Comparison of ENCODE assay signal across 27 cellular contexts in genomic region chr16:86011532-86011931, GRCh38.
DNase-seq lines count a peak whose midpoint lies in the region; ATAC-seq, FAIRE-seq and TF ChIP-seq lines count a peak whose summit lies in the region.
"Had no signal": no experiment of that assay in that cellular context is flagged by ENCODE, and none has a peak within 500 bp of the region (broad histone marks: within the 10 kb centered on the region; RNA-seq: fewer than 3 reads in every experiment).

No MANE protein-coding gene starts in this region.

- no peak overlapping the region for H3K9ac ChIP-seq in BLaER1 treated with 17β-estradiol and CSF1 and Interleukin-3, amounts not matched to agents 10 nM and 100 nM
- H3K9ac ChIP-seq in kidney (ENCODE audit: low read length in 2 of 2), result no peak overlapping the region
- H3K9ac ChIP-seq: SK-N-SH had no signal

- TF ChIP-seq CTCF in NB4 (IDR thresholded peaks at IDR 0.05; ENCODE audit: low read depth, low read length) (no peak), kidney (IDR thresholded peaks at IDR 0.05; ENCODE audit: borderline replicate concordance, extremely low read depth, insufficient read depth) (no peak)

- no peak overlapping the region for H3K27ac ChIP-seq in BLaER1 treated with 17β-estradiol and CSF1 and Interleukin-3, amounts not matched to agents 10 nM and 100 nM
- no peak overlapping the region for H3K27ac ChIP-seq in kidney (ENCODE audit: low read depth in 2 of 2, low read length in 2 of 2)
- H3K27ac ChIP-seq: A549, left ventricle myocardium inferior, psoas muscle, thyroid gland, vagina had no signal

- FAIRE-seq in kidney (lab: Jason Lieb, UNC), result no peak
- FAIRE-seq: A549, endometrium, frontal cortex had no signal

- no peaks in the 10 kb centered on the region for H3K27me3 ChIP-seq in BLaER1 treated with 17β-estradiol and CSF1 and Interleukin-3, amounts not matched to agents 10 nM and 100 nM
- H3K27me3 ChIP-seq: thyroid gland, vagina had no signal

- peak overlapping the region in 7 of 11 experiments; percentile 21 to 58 (median 33); a peak in 9 of 22 replicates for H3K4me2 ChIP-seq in BLaER1 treated with 17β-estradiol and CSF1 and Interleukin-3, amounts not matched to agents 10 nM and 100 nM
- H3K4me2 ChIP-seq: A549, SK-N-SH had no signal

- H3K4me1 ChIP-seq in BLaER1 treated with 17β-estradiol and CSF1 and Interleukin-3, amounts not matched to agents 10 nM and 100 nM, result peaks cover 0 to 42% (median 27%) of the 10 kb centered on the region in 10 experiments; a peak in 17 of 20 replicates
- H3K4me1 ChIP-seq in kidney (ENCODE audit: control insufficient read depth in 1 of 2, insufficient read depth in 1 of 2, low read depth in 1 of 2, low read length in 2 of 2), result no peaks in the 10 kb centered on the region
- H3K4me1 ChIP-seq: A549, BE2C, left ventricle myocardium inferior, psoas muscle, thyroid gland, vagina had no signal

- TF ChIP-seq POLR2A in NB4 (IDR thresholded peaks at IDR 0.05; ENCODE audit: extremely low read depth, insufficient read length), result no peak

- no peaks in the 10 kb centered on the region for H4K20me1 ChIP-seq in BLaER1 treated with 17β-estradiol and CSF1 and Interleukin-3, amounts not matched to agents 10 nM and 100 nM

- in situ Hi-C loops in ACHN (cut with HindIII; ENCODE audit: low pct_ligation_motif_present, low pct_unique_long_range_greater_than_20kb, low sequenced_read_pairs), result no loop called here

- H3K4me3 ChIP-seq in BLaER1 treated with 17β-estradiol and CSF1 and Interleukin-3, amounts not matched to agents 10 nM and 100 nM, result no peak overlapping the region
- no peak overlapping the region for H3K4me3 ChIP-seq in NB4 (ENCODE audit: low read depth, low read length)
- no peak overlapping the region for H3K4me3 ChIP-seq in kidney (ENCODE audit: low read length in 2 of 2)
- H3K4me3 ChIP-seq: A549, left ventricle myocardium inferior, psoas muscle, thyroid gland, vagina had no signal

- no peaks in the 10 kb centered on the region for H3K36me3 ChIP-seq in BLaER1 treated with 17β-estradiol and CSF1 and Interleukin-3, amounts not matched to agents 10 nM and 100 nM
- no peaks in the 10 kb centered on the region for H3K36me3 ChIP-seq in kidney (ENCODE audit: control insufficient read depth in 1 of 2, insufficient read depth in 2 of 2, low read length in 2 of 2)
- H3K36me3 ChIP-seq: BE2C, left ventricle myocardium inferior, thyroid gland, vagina had no signal

- H3K9me3 ChIP-seq in BLaER1 treated with 17β-estradiol and CSF1 and Interleukin-3, amounts not matched to agents 10 nM and 100 nM (replicated peaks in 1 of 11), result no peaks in the 10 kb centered on the region
- H3K9me3 ChIP-seq in kidney (ENCODE audit: control insufficient read depth in 1 of 2, low read length in 2 of 2), result no peaks in the 10 kb centered on the region
- H3K9me3 ChIP-seq: BE2C, left ventricle myocardium inferior, psoas muscle, SK-N-SH, thyroid gland, vagina had no signal

- ATAC-seq in GM21447 (IDR thresholded peaks at IDR 0.05; ENCODE audit: unreplicated experiment) (peak; percentile 38), GM19324 (IDR thresholded peaks at IDR 0.05; ENCODE audit: low FRiP score, unreplicated experiment) (no peak)
- ATAC-seq: A549; naive thymus-derived CD4-positive, alpha-beta T cell; psoas muscle; T-helper 17 cell had no signal

- peak; percentile 76 for DNase-seq in NB4 (ENCODE audit: low read depth)
- DNase-seq in kidney, result peak; percentile 28
- DNase-seq in COR-L47 (lab: John Stamatoyannopoulos, UW), result no peak
- no peak for DNase-seq in ACHN
- no peak for DNase-seq in SIG-M5 (lab: John Stamatoyannopoulos, UW)
- DNase-seq: activated naive CD8-positive, alpha-beta T cell treated with anti-CD3 and anti-CD28 coated beads for 36 hours; BE2C; central memory CD4-positive, alpha-beta T cell; KG1; left ventricle myocardium inferior; MM.1S; naive thymus-derived CD4-positive, alpha-beta T cell; NCI-H146; NCI-H2107; NCI-H82; psoas muscle; SK-N-SH; stimulated activated naive CD8-positive, alpha-beta T cell treated with anti-CD3 and anti-CD28 coated beads, Interleukin-15, amount 100 ng/mL, for 72 hours; T-helper 17 cell; thyroid gland had no signal

- intact Hi-C loops in kidney (cut with DNase I), result loop anchor here (10.0 kb wide), 1 partner anchor 187 kb away; no protein-coding TSS in a partner anchor

Comparison
In these comparisons a context has a peak if more than half of its experiments do, and no peak if none do; other contexts are left out.
1. DNase-seq: peak in NB4 (single experiment) and kidney (single experiment); none in COR-L47 (single experiment), ACHN (single experiment) and SIG-M5 (single experiment).